In genomic region chr22:29642694-29643093, GRCh38 we compare ENCODE assay signal across 20 cellular contexts.
"Had no signal": no experiment of that assay in that cellular context is flagged by ENCODE, and none has a peak within 500 bp of the region (broad histone marks: within the 10 kb centered on the region; RNA-seq: fewer than 3 reads in every experiment).

No MANE protein-coding gene starts in this region.

- ATAC-seq: gastrocnemius medialis, heart right ventricle, lower lobe of right lung, right cardiac atrium had no signal

- H3K4me1 Mint-ChIP-seq: neural crest cell had no signal

- H3K4me3 ChIP-seq: gastrocnemius medialis, heart right ventricle, lower lobe of right lung, prostate gland, skin epidermis, transverse colon, vagina had no signal

- H3K9me3 ChIP-seq: gastrocnemius medialis, heart right ventricle, lower lobe of right lung, prostate gland, transverse colon, vagina had no signal

- H3K27me3 ChIP-seq: brain microvascular endothelial cell, gastrocnemius medialis, heart right ventricle, transverse colon, vagina had no signal

- H3K4me1 ChIP-seq: gastrocnemius medialis, lower lobe of right lung, prostate gland, vagina had no signal

- H3K4me3 Mint-ChIP-seq: activated naive CD8-positive, alpha-beta T cell; mesothelial cell of epicardium; neural crest cell had no signal

- H3K36me3 ChIP-seq: prostate gland had no signal

- H3K27ac Mint-ChIP-seq: activated naive CD8-positive, alpha-beta T cell had no signal

- DNase-seq: activated CD8-positive, alpha-beta memory T cell treated with anti-CD3 and anti-CD28 coated beads for 24 hours; activated gamma-delta T cell treated with Interleukin-2 at 50 U/mL for 16 hours; activated T-cell treated with anti-CD3 and anti-CD28 coated beads for 4 hours; brain microvascular endothelial cell; effector memory CD4-positive, alpha-beta T cell; gastrocnemius medialis; heart right ventricle; lower lobe of right lung; right cardiac atrium; stimulated activated CD4-positive, alpha-beta T cell treated with anti-CD3 and anti-CD28 coated beads, Interleukin-4, amount 100 ng/mL, for 24 hours; stimulated activated naive CD4-positive, alpha-beta T cell treated with Interleukin-2 at 50 U/mL for 16 hours; transverse colon; WERI-Rb-1 had no signal

- H3K9me3 Mint-ChIP-seq: mesothelial cell of epicardium, neural crest cell had no signal

- H3K27me3 Mint-ChIP-seq: activated naive CD8-positive, alpha-beta T cell had no signal

- H3K27ac ChIP-seq: brain microvascular endothelial cell, epithelial cell of prostate, gastrocnemius medialis, heart right ventricle, lower lobe of right lung, prostate gland, vagina, WERI-Rb-1 had no signal
